8 cellular contexts compared by ENCODE assay signal in the genomic region with DNA sequence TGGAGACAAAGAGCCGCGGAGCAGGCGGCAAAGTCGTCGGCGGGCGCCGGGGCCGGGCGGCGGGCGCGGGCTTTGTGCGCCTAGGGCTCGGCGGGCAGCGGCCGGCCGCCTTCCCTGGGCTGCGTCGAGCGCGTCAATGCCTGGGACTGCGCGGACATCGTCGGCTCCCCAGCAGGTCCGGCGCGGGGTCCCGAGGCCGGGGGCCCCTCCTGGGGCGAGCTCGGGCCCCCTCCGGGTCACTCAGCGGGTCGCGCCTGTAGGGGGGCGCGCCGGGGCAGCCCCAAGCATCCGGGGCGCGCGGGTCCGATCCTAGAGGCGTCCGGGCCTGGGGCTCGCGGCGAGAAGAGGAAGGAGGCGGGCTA. TPM values are rescaled to one million over a fixed set of nuclear protein-coding genes. Genes with fewer than 3 reads are reported as not detected.
A peak's percentile ranks its signal among the peaks of the same experiment; 100 is the strongest.
DNase-seq lines count a peak whose midpoint lies in the region; ATAC-seq and TF ChIP-seq lines count a peak whose summit lies in the region.

No MANE protein-coding gene starts in this region.

- H3K27ac Mint-ChIP-seq in activated T-cell treated with anti-CD3 and anti-CD28 coated beads, Interleukin-2, amount 50 U/mL, for 72 hours = no peak overlapping the region

- ATAC-seq in activated T-cell treated with anti-CD3 and anti-CD28 coated beads, Interleukin-2, amount 50 U/mL, for 72 hours (replicated peaks in 1 of 2) = no peak
- ATAC-seq in upper lobe of right lung (no peak), GM19467 (IDR thresholded peaks at IDR 0.05; ENCODE audit: unreplicated experiment) (no peak)

- peaks cover 62% of the 10 kb centered on the region for H3K4me1 Mint-ChIP-seq in activated T-cell treated with anti-CD3 and anti-CD28 coated beads, Interleukin-2, amount 50 U/mL, for 72 hours (ENCODE audit: low read depth)

- WGBS in adrenal gland, 4 donors = 0 to 1% methylated on average over 52 of the region's 52 CpGs; no CpG with 5 or more reads in 2 of the 4 donors
- 0% methylated on average over 5 of the region's 52 CpGs; no CpG with 5 or more reads in 1 of the 2 donors for WGBS in lower leg skin, 2 donors

- peaks cover 10 to 19% of the 10 kb centered on the region in 2 donors for H3K36me3 Mint-ChIP-seq in activated T-cell treated with anti-CD3 and anti-CD28 coated beads, Interleukin-2, amount 50 U/mL, for 72 hours (ENCODE audit: insufficient read depth in 2 of 2)

- H3K4me1 ChIP-seq in adrenal gland (replicated peaks in 1 of 2) = peaks cover 37 to 75% of the 10 kb centered on the region in 2 donors
- peaks cover 63% of the 10 kb centered on the region for H3K4me1 ChIP-seq in upper lobe of right lung

- peak overlapping the region; percentile 32 to 93 (median 68) for H3K4me3 ChIP-seq in adrenal gland
- H3K4me3 ChIP-seq in lower leg skin (ENCODE audit: low read depth, poor library complexity, severe bottlenecking) = peak overlapping the region; percentile 82
- H3K4me3 ChIP-seq in upper lobe of right lung = peak overlapping the region; percentile 86

- peak overlapping the region in 4 of 5 donors; percentile 69 to 97 (median 94) for H3K27ac ChIP-seq in adrenal gland
- H3K27ac ChIP-seq in upper lobe of right lung = peak overlapping the region; percentile 98

- TF ChIP-seq CTCF in adrenal gland (IDR thresholded peaks at IDR 0.05) = no peak
- no peak for TF ChIP-seq CTCF in lower leg skin (IDR thresholded peaks at IDR 0.05)
- no peak for TF ChIP-seq CTCF in upper lobe of right lung (IDR thresholded peaks at IDR 0.05)

- H3K27me3 Mint-ChIP-seq in activated T-cell treated with anti-CD3 and anti-CD28 coated beads, Interleukin-2, amount 50 U/mL, for 72 hours (ENCODE audit: low read depth) = peaks cover 7% of the 10 kb centered on the region

- TF ChIP-seq POLR2A in adrenal gland (IDR thresholded peaks at IDR 0.05) = no peak
- no peak for TF ChIP-seq POLR2A in lower leg skin (IDR thresholded peaks at IDR 0.05)

- intact Hi-C loops in adrenal gland (cut with DNase I) (loop anchor here in 1 of 2 donors (10.0 kb wide), 1 partner anchor 372 kb away; no protein-coding TSS in a partner anchor), lower leg skin (cut with DNase I; ENCODE audit: low total_unique reads) (no loop called here), upper lobe of right lung (cut with DNase I) (no loop called here)

- peak overlapping the region; percentile 92 to 99 for H3K4me3 Mint-ChIP-seq in activated T-cell treated with anti-CD3 and anti-CD28 coated beads, Interleukin-2, amount 50 U/mL, for 72 hours

- DNase-seq in activated T-cell treated with anti-CD3 and anti-CD28 coated beads, Interleukin-2, amount 50 U/mL, for 72 hours = no peak
- DNase-seq in activated T-cell treated with anti-CD3 and anti-CD28 coated beads for 4 hours = no peak
- DNase-seq in adrenal gland = peak in 1 of 7 donors; percentile 39
- DNase-seq in lower leg skin (ENCODE audit: low spot score in 2 of 2) = no peak
- DNase-seq in upper lobe of right lung = no peak
- DNase-seq in foreskin melanocyte = no peak
- no peak for DNase-seq in NCI-H524 (lab: John Stamatoyannopoulos, UW)

- no peaks in the 10 kb centered on the region for H3K9me3 ChIP-seq in adrenal gland (replicated peaks in 1 of 3)
- no peaks in the 10 kb centered on the region for H3K9me3 ChIP-seq in upper lobe of right lung

- no peaks in the 10 kb centered on the region for H3K27me3 ChIP-seq in adrenal gland
- no peaks in the 10 kb centered on the region for H3K27me3 ChIP-seq in upper lobe of right lung

- H3K9me3 Mint-ChIP-seq in activated T-cell treated with anti-CD3 and anti-CD28 coated beads, Interleukin-2, amount 50 U/mL, for 72 hours = no peaks in the 10 kb centered on the region

- H3K36me3 ChIP-seq in adrenal gland (replicated peaks in 1 of 2) (no peaks in the 10 kb centered on the region), upper lobe of right lung (peaks cover 8% of the 10 kb centered on the region)

RNA-seq across cellular contexts. Expression of a gene that starts 0.8 kb away (rescaled TPM):
- 100 to 1,000 TPM in 1 of 2 donors, 10 to 100 TPM in 1; 84.6 to 112 TPM for total RNA-seq in activated T-cell treated with anti-CD3 and anti-CD28 coated beads, Interleukin-2, amount 50 U/mL, for 72 hours
- total RNA-seq in adrenal gland (10 to 100 TPM in 7 of 8 donors, 1 to 10 TPM in 1; 6.5 to 73.3 (median 40.4) TPM), lower leg skin (100 to 1,000 TPM in 3 of 4 donors, 10 to 100 TPM in 1; 95.7 to 136 (median 124) TPM), upper lobe of right lung (58.8 TPM)
- polyA plus RNA-seq in adrenal gland = 10 to 100 TPM in 2 of 3 donors, 1 to 10 TPM in 1; 5.5 to 24.9 (median 10.9) TPM
